ENCODE assay signal across 1 cellular context in the genomic region with DNA sequence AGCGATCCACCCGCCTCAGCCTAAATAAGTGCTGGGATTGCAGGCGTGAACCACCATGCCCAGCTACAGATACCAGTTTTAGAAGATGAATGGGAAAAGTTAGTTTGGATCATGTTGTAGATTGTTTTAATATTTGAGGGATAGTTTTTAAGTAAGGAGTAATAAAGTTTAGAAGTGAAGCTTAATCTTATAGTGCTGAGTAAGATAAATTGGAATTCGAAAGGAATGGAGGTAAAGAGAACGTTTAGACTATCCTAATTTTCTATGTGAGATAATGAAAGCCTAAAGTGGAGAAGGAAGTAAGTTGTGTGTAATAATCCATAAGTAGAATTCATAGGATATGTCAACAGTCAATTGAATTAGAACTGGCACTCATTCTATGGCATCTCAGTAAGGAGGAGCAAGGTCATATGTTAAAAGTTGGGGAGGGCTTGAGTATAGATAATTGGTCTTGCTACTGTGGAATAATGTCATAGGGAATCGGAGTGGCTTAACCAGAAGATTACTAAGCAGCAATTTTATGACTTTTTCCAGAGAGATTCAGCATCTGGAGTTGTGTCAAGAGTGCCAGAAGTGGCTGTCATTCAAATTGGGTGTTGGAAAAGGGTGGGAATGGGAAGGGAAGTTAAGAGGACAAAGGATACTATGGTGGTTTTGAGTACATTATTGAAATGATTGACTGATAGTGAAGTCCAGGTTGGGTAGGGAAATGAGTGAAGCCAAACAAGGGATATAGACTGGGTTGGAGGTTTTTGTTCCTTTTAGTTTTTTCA.
A peak's percentile ranks its signal among the peaks of the same experiment; 100 is the strongest.
TF ChIP-seq lines count a peak whose summit lies in the region.

No MANE protein-coding gene starts in this region.

TF ChIP-seq in HepG2, 621 proteins besides CTCF, POLR2A, EP300 and RAD21 (continued from another document):
- no peak for TF ChIP-seq ZNF576 (CRISPR knock-in tag; IDR thresholded peaks at IDR 0.05)
- no peak for TF ChIP-seq KLF16 (CRISPR knock-in tag; IDR thresholded peaks at IDR 0.05)
- TF ChIP-seq CEBPB (IDR thresholded peaks at IDR 0.05; ENCODE audit: borderline replicate concordance, low read depth, low read length): no peak
- no peak for TF ChIP-seq ZC3H13 (CRISPR knock-in tag; IDR thresholded peaks at IDR 0.05)
- TF ChIP-seq ARID5B (CRISPR knock-in tag; IDR thresholded peaks at IDR 0.05): no peak
- TF ChIP-seq ZNF841 (CRISPR knock-in tag; IDR thresholded peaks at IDR 0.05; ENCODE audit: borderline replicate concordance): no peak
- TF ChIP-seq TBX3 (IDR thresholded peaks at IDR 0.05; ENCODE audit: borderline replicate concordance): no peak
- peak; percentile 53; the same call in 1 of the 2 replicates for TF ChIP-seq MAFF (IDR thresholded peaks at IDR 0.05; ENCODE audit: low read depth, low read length)
- peak; percentile 31 to 78; a peak in 3 of 4 replicates for TF ChIP-seq MAFK (conservative IDR thresholded peaks at IDR 0.05 in 1 of 2, IDR thresholded peaks at IDR 0.05 in 1 of 2; ENCODE audit: low read length in 2 of 2)
- TF ChIP-seq, protein P1, sequence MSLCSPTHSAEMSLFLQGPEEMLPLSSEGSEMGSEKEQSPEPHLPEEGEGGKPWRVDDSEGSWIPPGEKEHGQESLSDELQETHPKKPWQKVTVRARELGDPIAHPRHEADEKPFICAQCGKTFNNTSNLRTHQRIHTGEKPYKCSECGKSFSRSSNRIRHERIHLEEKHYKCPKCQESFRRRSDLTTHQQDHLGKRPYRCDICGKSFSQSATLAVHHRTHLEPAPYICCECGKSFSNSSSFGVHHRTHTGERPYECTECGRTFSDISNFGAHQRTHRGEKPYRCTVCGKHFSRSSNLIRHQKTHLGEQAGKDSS (CRISPR knock-in tag; IDR thresholded peaks at IDR 0.05; ENCODE audit: borderline replicate concordance, low read depth): no peak
- TF ChIP-seq ESRRA (CRISPR knock-in tag; IDR thresholded peaks at IDR 0.05; ENCODE audit: low read depth): no peak
